16 cellular contexts compared by ENCODE assay signal in the genomic region with DNA sequence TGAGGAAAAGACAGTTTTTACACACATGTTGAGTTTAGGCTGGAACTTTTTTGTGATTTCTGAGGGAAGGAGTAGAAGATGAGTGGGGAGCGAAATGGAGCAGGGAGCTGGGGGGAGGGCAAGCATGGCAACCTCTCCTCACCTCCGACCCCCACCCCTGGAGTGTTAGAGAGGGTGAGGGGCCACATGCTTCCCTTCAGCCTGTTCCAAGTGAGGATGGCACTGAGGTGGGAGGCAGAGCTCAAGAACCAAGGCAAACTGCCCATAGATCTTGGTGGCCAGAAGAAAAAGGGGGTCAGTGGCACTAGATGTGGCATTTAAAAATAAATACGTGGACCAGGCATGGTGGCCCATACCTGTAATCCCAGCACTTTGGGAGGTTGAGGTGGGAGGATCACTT. TPM values are rescaled to one million over a fixed set of nuclear protein-coding genes. Genes with fewer than 3 reads are reported as not detected.
A peak's percentile ranks its signal among the peaks of the same experiment; 100 is the strongest.
DNase-seq lines count a peak whose midpoint lies in the region; ATAC-seq and TF ChIP-seq lines count a peak whose summit lies in the region.
"Had no signal": no experiment of that assay in that cellular context is flagged by ENCODE, and none has a peak within 500 bp of the region (broad histone marks: within the 10 kb centered on the region; RNA-seq: fewer than 3 reads in every experiment).

No MANE protein-coding gene starts in this region.

- ATAC-seq in GM23338, result no peak
- ATAC-seq in PC-3, result no peak
- ATAC-seq in effector memory CD8-positive, alpha-beta T cell (replicated peaks), result no peak
- no peak for ATAC-seq in HG03139 (IDR thresholded peaks at IDR 0.05; ENCODE audit: unreplicated experiment)

- no peaks in the 10 kb centered on the region for H3K9me3 Mint-ChIP-seq in GM23338
- no peaks in the 10 kb centered on the region for H3K9me3 Mint-ChIP-seq in effector memory CD8-positive, alpha-beta T cell

- 78 to 83% methylated on average over 2 to 3 of the region's 3 CpGs for WGBS in transverse colon (ENCODE audit: low coverage in 1 of 2), 2 donors

- no peaks in the 10 kb centered on the region for H3K36me3 Mint-ChIP-seq in GM23338 (ENCODE audit: low read depth)
- H3K36me3 Mint-ChIP-seq in effector memory CD8-positive, alpha-beta T cell (ENCODE audit: insufficient read depth), result peaks cover 3% of the 10 kb centered on the region

- H2AFZ ChIP-seq in GM23338, result peak overlapping the region; percentile 100
- peak overlapping the region; percentile 80; the same call in 1 of the 2 replicates for H2AFZ ChIP-seq in PC-3 (ENCODE audit: low read length)
- no peak overlapping the region for H2AFZ ChIP-seq in neural cell (ENCODE audit: low read depth, low read length)

- no peak for TF ChIP-seq RAD21 in neural cell (conservative IDR thresholded peaks at IDR 0.05)

- H3K9ac ChIP-seq in PC-3 (ENCODE audit: low read length), result no peak overlapping the region
- H3K9ac ChIP-seq in neural cell (ENCODE audit: low read length), result peak overlapping the region; percentile 67

- H3K4me2 ChIP-seq in GM23338, result peak overlapping the region; percentile 97
- H3K4me2 ChIP-seq in PC-3 (ENCODE audit: low read length), result no peak overlapping the region
- peak overlapping the region; percentile 96 for H3K4me2 ChIP-seq in neural cell (ENCODE audit: low read length)

- DNase-seq in GM23338 (ENCODE audit: low spot score), result no peak
- DNase-seq in PC-3, result no peak
- DNase-seq in effector memory CD8-positive, alpha-beta T cell, result no peak
- no peak for DNase-seq in HUDEP-2 (lab: John Stamatoyannopoulos, UW; ENCODE audit: unreplicated experiment in 76 of 76)
- DNase-seq in glomerular visceral epithelial cell (ENCODE audit: extremely low spot score), result no peak
- DNase-seq in transverse colon, result no peak
- DNase-seq: activated CD4-positive, alpha-beta T cell treated with anti-CD3 and anti-CD28 coated beads, Interleukin-2, amount 50 U/mL, for 4 hours; Caco-2; gastrocnemius medialis; occipital lobe; upper lobe of right lung had no signal

- H3K27me3 ChIP-seq in GM23338 (ENCODE audit: insufficient read depth), result peaks cover 38% of the 10 kb centered on the region
- H3K27me3 ChIP-seq in PC-3 (ENCODE audit: low read length), result peaks cover 14% of the 10 kb centered on the region
- no peaks in the 10 kb centered on the region for H3K27me3 ChIP-seq in neural cell (ENCODE audit: insufficient read depth, low read depth, low read length)
- peaks cover 60% of the 10 kb centered on the region for H3K27me3 ChIP-seq in transverse colon
- H3K27me3 ChIP-seq: ascending aorta had no signal

- no peak overlapping the region for H3K27ac Mint-ChIP-seq in GM23338
- H3K27ac Mint-ChIP-seq in effector memory CD8-positive, alpha-beta T cell, result peak overlapping the region in 1 of 2 donors; percentile 93

- H4K20me1 ChIP-seq in GM23338 (replicated peaks; ENCODE audit: insufficient read depth) (no peaks in the 10 kb centered on the region), PC-3 (ENCODE audit: low read length) (no peaks in the 10 kb centered on the region), neural cell (ENCODE audit: insufficient read depth) (no peaks in the 10 kb centered on the region)

- H3K36me3 ChIP-seq in GM23338 (ENCODE audit: insufficient read depth) (no peaks in the 10 kb centered on the region), PC-3 (ENCODE audit: low read depth, low read length) (no peaks in the 10 kb centered on the region), neural cell (ENCODE audit: insufficient read depth, low read length) (no peaks in the 10 kb centered on the region), transverse colon (no peaks in the 10 kb centered on the region)
- H3K36me3 ChIP-seq: ascending aorta, gastrocnemius medialis, upper lobe of right lung had no signal

- H3K4me3 ChIP-seq in GM23338 (peak overlapping the region; percentile 70), PC-3 (ENCODE audit: low read length) (no peak overlapping the region), neural cell (ENCODE audit: low read length) (peak overlapping the region; percentile 82), transverse colon (no peak overlapping the region)

- H3K9me3 ChIP-seq in PC-3 (ENCODE audit: low read length) (no peaks in the 10 kb centered on the region), neural cell (ENCODE audit: low read length) (no peaks in the 10 kb centered on the region), transverse colon (no peaks in the 10 kb centered on the region)
- H3K9me3 ChIP-seq: ascending aorta, Caco-2, gastrocnemius medialis, upper lobe of right lung had no signal

- TF ChIP-seq EP300 in neural cell (conservative IDR thresholded peaks at IDR 0.05; ENCODE audit: poor library complexity, severe bottlenecking) (no peak), transverse colon (IDR thresholded peaks at IDR 0.05; ENCODE audit: low read depth) (no peak)

- peaks cover 3% of the 10 kb centered on the region; the same call in 1 of the 2 replicates for H3F3A ChIP-seq in GM23338 (replicated peaks; ENCODE audit: low read depth)
- H3F3A ChIP-seq in PC-3 (ENCODE audit: low read length, unreplicated experiment), result no peaks in the 10 kb centered on the region
- H3F3A ChIP-seq in neural cell (ENCODE audit: insufficient read depth, low read length, poor library complexity, severe bottlenecking), result no peaks in the 10 kb centered on the region

- no peak for TF ChIP-seq POLR2A in transverse colon (IDR thresholded peaks at IDR 0.05)

- H3K27me3 Mint-ChIP-seq in GM23338 (ENCODE audit: insufficient read depth, low read depth, poor library complexity), result peaks cover 18% of the 10 kb centered on the region
- peaks cover 23 to 26% of the 10 kb centered on the region in 2 donors for H3K27me3 Mint-ChIP-seq in effector memory CD8-positive, alpha-beta T cell

- H3K4me1 ChIP-seq in GM23338 (ENCODE audit: insufficient read depth), result peaks cover 25% of the 10 kb centered on the region
- H3K4me1 ChIP-seq in PC-3 (ENCODE audit: insufficient read depth, low read length), result 0 out of 2 replicates have a peak, but pooled peaks cover 7% of the 10 kb centered on the region
- peaks cover 3 to 17% (median 6%) of the 10 kb centered on the region in 4 donors for H3K4me1 ChIP-seq in transverse colon
- H3K4me1 ChIP-seq: upper lobe of right lung had no signal

- intact Hi-C loops in PC-3 (cut with micrococcal nuclease) (no loop called here), transverse colon (cut with DNase I; ENCODE audit: low total_unique reads) (no loop called here)

- H3K79me2 ChIP-seq in GM23338 (replicated peaks; ENCODE audit: insufficient read depth) (no peaks in the 10 kb centered on the region), PC-3 (ENCODE audit: low read length) (no peaks in the 10 kb centered on the region), neural cell (replicated peaks; ENCODE audit: insufficient read depth, low read length) (peaks cover 23% of the 10 kb centered on the region)

- H3K4me3 Mint-ChIP-seq in GM23338, result no peak overlapping the region; the same call in 1 of the 3 replicates
- H3K4me3 Mint-ChIP-seq in effector memory CD8-positive, alpha-beta T cell, result peak overlapping the region; percentile 85 to 87

- TF ChIP-seq CTCF in GM23338 (conservative IDR thresholded peaks at IDR 0.05; ENCODE audit: low read depth in 2 of 2), result no peak
- TF ChIP-seq CTCF in PC-3 (conservative IDR thresholded peaks at IDR 0.05; ENCODE audit: low read depth, low read length), result no peak
- TF ChIP-seq CTCF in neural cell (IDR thresholded peaks at IDR 0.05; ENCODE audit: poor library complexity, severe bottlenecking), result no peak
- TF ChIP-seq CTCF in transverse colon (IDR thresholded peaks at IDR 0.05), result no peak

- no TSS peak for BruUV-seq in PC-3 (replicated peaks; lab: Mats Ljungman, UMichigan)

- no peak overlapping the region for H3K27ac ChIP-seq in GM23338 (ENCODE audit: low read depth)
- H3K27ac ChIP-seq in PC-3 (ENCODE audit: low read length), result no peak overlapping the region
- H3K27ac ChIP-seq in neural cell (ENCODE audit: low read length), result peak overlapping the region; percentile 59
- H3K27ac ChIP-seq in transverse colon, result no peak overlapping the region
- H3K27ac ChIP-seq: ascending aorta had no signal

- in situ Hi-C loops in transverse colon (cut with MboI; ENCODE audit: low pct_ligation_motif_present in 1 of 4, low pct_unique_long_range_greater_than_20kb in 1 of 4, low sequenced_read_pairs in 3 of 4), result no loop called here

- CTCF ChIA-PET in PC-3 (lab: Charles Lee), result no interaction called here

- H3K4me1 Mint-ChIP-seq in GM23338, result peaks cover 20% of the 10 kb centered on the region
- peaks cover 10 to 12% of the 10 kb centered on the region in 2 donors for H3K4me1 Mint-ChIP-seq in effector memory CD8-positive, alpha-beta T cell (ENCODE audit: low read depth in 2 of 2)

- POLR2A ChIA-PET in PC-3 (lab: Charles Lee; ENCODE audit: unreplicated experiment), result no interaction called here

- H3K9me2 ChIP-seq in GM23338 (ENCODE audit: insufficient read depth) (no peaks in the 10 kb centered on the region), PC-3 (replicated peaks; ENCODE audit: low read length) (no peaks in the 10 kb centered on the region), neural cell (ENCODE audit: insufficient read depth, low read length) (no peaks in the 10 kb centered on the region)

RNA-seq across cellular contexts. Expression of a gene that starts 4.8 kb away (rescaled TPM):
- 1.1 and 1.2 TPM in 2 replicates for total RNA-seq in GM23338 (2014; rRNA removed; shearing (Covaris generic))
- polyA plus RNA-seq in GM23338 (2016; fragmentation: Nextera tagmentation; extraction: Ambion mirVana) (0.14 and 0.29 TPM in 2 replicates), neural cell (4.2 and 6.8 TPM in 2 replicates)
- total RNA-seq in PC-3 (2014; rRNA removed) (not detected in 2 replicates), transverse colon (1 to 10 TPM in 1 of 4 donors, under 1 TPM in 3; 0.20 to 1.1 (median 0.36) TPM)
- 25.0 and 25.8 TPM in 2 replicates for polyA minus RNA-seq in neural cell
- total RNA-seq: ascending aorta had no signal

RNA-seq across cellular contexts. Expression of a gene that starts 18.8 kb away (rescaled TPM):
- 18.0 and 29.2 TPM in 2 replicates for total RNA-seq in GM23338 (2014; rRNA removed; shearing (Covaris generic))
- polyA plus RNA-seq in GM23338 (2016; fragmentation: Nextera tagmentation; extraction: Ambion mirVana) (43.4 and 50.0 TPM in 2 replicates), neural cell (48.3 and 65.5 TPM in 2 replicates)
- total RNA-seq in PC-3 (2014; rRNA removed) (128 and 176 TPM in 2 replicates), transverse colon (100 to 1,000 TPM in 3 of 4 donors, 10 to 100 TPM in 1; 16.1 to 367 (median 128) TPM)
- 7.4 and 8.8 TPM in 2 replicates for polyA minus RNA-seq in neural cell

RNA-seq across cellular contexts. Expression of a gene that starts 50.0 kb away (rescaled TPM):
- total RNA-seq in GM23338 (2014; rRNA removed; shearing (Covaris generic)), result not detected in 2 replicates
- 0.14 and 0.31 TPM in 2 replicates for polyA plus RNA-seq in GM23338 (2016; fragmentation: Nextera tagmentation; extraction: Ambion mirVana)
- total RNA-seq in PC-3 (2014; rRNA removed), result not detected in 2 replicates
- polyA plus RNA-seq in neural cell, result 2.3 and 2.4 TPM in 2 replicates
- 0.46 and 0.49 TPM in 2 replicates for polyA minus RNA-seq in neural cell
- total RNA-seq in transverse colon, result not detected
- total RNA-seq: Caco-2; M059J; T-helper 1 cell treated with Interleukin-12 subunit alpha and Interleukin-12 subunit beta and Interleukin-4 antibody, amounts not matched to agents 30 ng/mL and 1 ng/mL, for 36 hours; upper lobe of right lung had no signal

Comparison
In these comparisons a context has a peak if more than half of its experiments do, and no peak if none do; other contexts are left out.
1. H3K4me3 ChIP-seq: peak in GM23338 (single experiment) and neural cell (single experiment); none in PC-3 (single experiment) and transverse colon (0 of 4).